8 cellular contexts compared by ENCODE assay signal in the genomic region with DNA sequence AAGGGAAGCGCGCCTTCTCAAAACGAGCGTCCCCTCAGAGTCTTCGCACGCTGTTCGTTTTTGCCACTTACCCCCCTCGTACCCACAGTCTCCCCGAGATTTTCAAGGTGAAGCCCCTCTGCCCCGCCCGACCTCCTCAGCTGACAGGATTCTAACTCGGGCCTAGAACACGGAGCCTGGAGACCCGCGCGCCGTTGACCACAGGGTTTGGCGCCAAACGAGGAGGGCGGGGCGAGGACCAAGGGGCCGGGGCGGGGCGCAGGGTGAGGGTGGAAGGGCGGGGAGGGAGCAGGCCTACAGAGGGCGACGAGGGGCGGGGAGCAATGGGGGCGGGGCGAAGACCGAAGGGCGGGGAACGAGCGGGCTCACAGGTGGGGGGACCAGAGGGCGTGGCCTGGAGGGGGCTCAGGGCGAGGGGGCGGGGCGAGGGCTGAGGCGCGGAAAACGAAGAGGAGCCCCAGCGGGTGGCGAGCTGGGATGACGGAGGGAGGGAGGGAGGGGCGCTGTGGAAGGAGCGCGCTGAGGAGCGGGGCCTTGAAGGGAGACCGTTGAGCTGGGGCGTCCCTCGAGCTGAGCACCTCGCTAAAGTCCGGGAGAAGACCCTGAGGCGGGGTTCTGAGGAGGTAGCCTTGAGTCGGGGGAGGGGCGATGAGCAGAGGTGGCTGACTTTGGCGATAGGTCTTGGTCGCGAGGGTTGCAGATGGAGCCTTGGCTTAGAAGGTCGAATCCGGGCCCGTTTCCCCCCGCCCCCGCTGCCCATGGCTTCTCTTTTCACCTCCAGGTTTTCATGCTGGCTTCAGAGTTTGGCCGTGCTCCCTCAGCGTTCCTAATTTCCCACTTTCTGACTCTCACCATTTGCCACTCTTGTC. TPM values are rescaled to one million over a fixed set of nuclear protein-coding genes. Genes with fewer than 3 reads are reported as not detected.
DNase-seq lines count a peak whose midpoint lies in the region; ATAC-seq and TF ChIP-seq lines count a peak whose summit lies in the region.

DMC1 (minus strand) TSS at position 212 of the 869 bp plus-strand sequence. CDS start 1,927 bp downstream, outside the sequence.

- H3K27me3 Mint-ChIP-seq in CD8-positive, alpha-beta T cell (ENCODE audit: low read depth) = no peaks in the 10 kb centered on the region
- H3K27me3 Mint-ChIP-seq in T-helper 1 cell treated with Interleukin-12 subunit alpha and Interleukin-12 subunit beta and Interleukin-4 antibody, amounts not matched to agents 30 μg/mL and 1 μg/mL, for 36 hours (ENCODE audit: low read depth) = no peaks in the 10 kb centered on the region

- H3K36me3 ChIP-seq in CD8-positive, alpha-beta T cell (ENCODE audit: insufficient read depth, low read length) = no peaks in the 10 kb centered on the region
- H3K36me3 ChIP-seq in adrenal gland (replicated peaks in 1 of 2) (no peaks in the 10 kb centered on the region), heart right ventricle (no peaks in the 10 kb centered on the region), tibial nerve (no peaks in the 10 kb centered on the region)

- TF ChIP-seq POLR2A in adrenal gland (IDR thresholded peaks at IDR 0.05) (peak in 1 of 2 donors; percentile 21), tibial nerve (IDR thresholded peaks at IDR 0.05) (peak; percentile 27 to 62)

- H3K4me1 ChIP-seq in CD8-positive, alpha-beta T cell (ENCODE audit: insufficient read depth, low read length) = peaks cover 15% of the 10 kb centered on the region
- H3K4me1 ChIP-seq in adrenal gland (replicated peaks in 1 of 2) (peaks cover 0 to 11% of the 10 kb centered on the region in 2 donors), heart right ventricle (peaks cover 2 to 35% (median 19%) of the 10 kb centered on the region in 9 donors), tibial nerve (peaks cover 0 to 45% (median 11%) of the 10 kb centered on the region in 4 donors)

- intact Hi-C loops in CD8-positive, alpha-beta T cell (cut with DNase I, micrococcal nuclease) = loop anchor here (1.0 to 5.0 kb wide), 15 partner anchors 38 to 513 kb away; partner anchors contain the start of genes CBY1 (in 2 of the 2), DDX17 (in 2 of the 2), FAM227A (in 2 of the 2) and PICK1 (in 2 of the 2)
- intact Hi-C loops in adrenal gland (cut with DNase I) = loop anchor here (5.0 to 10.0 kb wide), 2 partner anchors 505 to 518 kb away; no protein-coding TSS in a partner anchor
- intact Hi-C loops in heart right ventricle (cut with DNase I) = loop anchor here (2.0 to 10.0 kb wide), 13 partner anchors 63 to 518 kb away; partner anchors contain the start of genes DDX17 (in 6 of the 10) and PICK1 (in 1 of the 10)

- H3K4me1 Mint-ChIP-seq in CD8-positive, alpha-beta T cell (ENCODE audit: low read depth) = peaks cover 17% of the 10 kb centered on the region
- H3K4me1 Mint-ChIP-seq in T-helper 1 cell treated with Interleukin-12 subunit alpha and Interleukin-12 subunit beta and Interleukin-4 antibody, amounts not matched to agents 30 μg/mL and 1 μg/mL, for 36 hours (ENCODE audit: low read depth) = peaks cover 18% of the 10 kb centered on the region

- peak; percentile 89 to 99 (median 97) for DNase-seq in CD8-positive, alpha-beta T cell
- DNase-seq in NCI-H1105 (lab: John Stamatoyannopoulos, UW) = peak; percentile 91
- DNase-seq in adrenal gland = peak; percentile 87 to 95 (median 93)
- DNase-seq in heart right ventricle = peak; percentile 94 to 97
- peak; percentile 73 for DNase-seq in pons (ENCODE audit: low spot score)
- DNase-seq in tibial nerve (ENCODE audit: low spot score in 2 of 2) = peak; percentile 91 to 92

- no peaks in the 10 kb centered on the region for H3K9me3 Mint-ChIP-seq in CD8-positive, alpha-beta T cell
- H3K9me3 Mint-ChIP-seq in T-helper 1 cell treated with Interleukin-12 subunit alpha and Interleukin-12 subunit beta and Interleukin-4 antibody, amounts not matched to agents 30 μg/mL and 1 μg/mL, for 36 hours = no peaks in the 10 kb centered on the region

- CTCF ChIA-PET in CD8-positive, alpha-beta T cell (lab: Charles Lee) = interaction anchor here (1.1 to 1.9 kb wide), 2 partner anchors 7 to 18 kb away, joined by 3 to 4 read pairs; no protein-coding TSS in a partner anchor

- peak within 1 kb of the TSS; percentile 78 for H3K27ac Mint-ChIP-seq in CD8-positive, alpha-beta T cell
- peak within 1 kb of the TSS; percentile 92 for H3K27ac Mint-ChIP-seq in T-helper 1 cell treated with Interleukin-12 subunit alpha and Interleukin-12 subunit beta and Interleukin-4 antibody, amounts not matched to agents 30 μg/mL and 1 μg/mL, for 36 hours

- no peaks in the 10 kb centered on the region for H3K9me3 ChIP-seq in CD8-positive, alpha-beta T cell (ENCODE audit: low read length)
- H3K9me3 ChIP-seq in adrenal gland (replicated peaks in 1 of 3) (peaks cover 0 to 7% (median 0%) of the 10 kb centered on the region in 3 donors), heart right ventricle (no peaks in the 10 kb centered on the region), tibial nerve (no peaks in the 10 kb centered on the region)

- peak within 1 kb of the TSS; percentile 87 for H3K4me3 Mint-ChIP-seq in CD8-positive, alpha-beta T cell
- H3K4me3 Mint-ChIP-seq in T-helper 1 cell treated with Interleukin-12 subunit alpha and Interleukin-12 subunit beta and Interleukin-4 antibody, amounts not matched to agents 30 μg/mL and 1 μg/mL, for 36 hours = peak within 1 kb of the TSS; percentile 90

- POLR2A ChIA-PET in CD8-positive, alpha-beta T cell (lab: Charles Lee) = interaction anchor here (1.0 kb wide), 1 partner anchor 111 kb away, joined by 3 read pairs; the partner anchor contains the start of gene TOMM22

- peak within 1 kb of the TSS; percentile 42 for H3K27ac ChIP-seq in CD8-positive, alpha-beta T cell (ENCODE audit: low read depth, low read length)
- H3K27ac ChIP-seq in adrenal gland (peak within 1 kb of the TSS in 2 of 5 donors; percentile 55 to 82), heart right ventricle (peak within 1 kb of the TSS; percentile 68 to 90 (median 80)), tibial nerve (peak within 1 kb of the TSS; percentile 82 to 95 (median 92))

- ATAC-seq in CD8-positive, alpha-beta T cell = peak; percentile 97
- ATAC-seq in GM21737 (IDR thresholded peaks at IDR 0.05; ENCODE audit: unreplicated experiment) = peak; percentile 65
- ATAC-seq in heart right ventricle = peak; percentile 96 to 98 (median 96)

- H3K27me3 ChIP-seq in CD8-positive, alpha-beta T cell (ENCODE audit: insufficient read depth, low read length) = no peaks in the 10 kb centered on the region
- H3K27me3 ChIP-seq in adrenal gland = no peaks in the 10 kb centered on the region
- H3K27me3 ChIP-seq in heart right ventricle = peaks cover 0 to 44% (median 0%) of the 10 kb centered on the region in 7 donors
- H3K27me3 ChIP-seq in tibial nerve = no peaks in the 10 kb centered on the region

- no peak for TF ChIP-seq CTCF in CD8-positive, alpha-beta T cell (IDR thresholded peaks at IDR 0.05)
- no peak for TF ChIP-seq CTCF in adrenal gland (IDR thresholded peaks at IDR 0.05)
- peak in 1 of 9 donors; percentile 11 for TF ChIP-seq CTCF in heart right ventricle (IDR thresholded peaks at IDR 0.05)
- peak in 1 of 5 experiments; percentile 18 for TF ChIP-seq CTCF in tibial nerve (IDR thresholded peaks at IDR 0.05)

- no peaks in the 10 kb centered on the region for H3K36me3 Mint-ChIP-seq in CD8-positive, alpha-beta T cell
- peaks cover 2% of the 10 kb centered on the region for H3K36me3 Mint-ChIP-seq in T-helper 1 cell treated with Interleukin-12 subunit alpha and Interleukin-12 subunit beta and Interleukin-4 antibody, amounts not matched to agents 30 μg/mL and 1 μg/mL, for 36 hours (ENCODE audit: low read depth)

- TF ChIP-seq EP300 in tibial nerve (IDR thresholded peaks at IDR 0.05) = peak in 1 of 2 donors; percentile 73

- H3K4me3 ChIP-seq in CD8-positive, alpha-beta T cell (ENCODE audit: low read depth, low read length) = peak within 1 kb of the TSS; percentile 64
- H3K4me3 ChIP-seq in adrenal gland (peak within 1 kb of the TSS in 2 of 4 donors; percentile 52 to 64), heart right ventricle (peak within 1 kb of the TSS; percentile 43 to 78 (median 66)), tibial nerve (peak within 1 kb of the TSS; percentile 51 to 73 (median 70))

- 2 to 3% (median 3%) methylated on average over 31 to 65 of the region's 66 CpGs for WGBS in adrenal gland, 4 donors
- WGBS in heart right ventricle, 2 donors = 1% methylated on average over 58 to 65 of the region's 66 CpGs
- WGBS in tibial nerve, 2 donors = 1 to 2% methylated on average over 40 to 41 of the region's 66 CpGs

RNA-seq across cellular contexts. Expression of gene DMC1, which starts in this region (rescaled TPM):
- total RNA-seq in CD8-positive, alpha-beta T cell = under 1 TPM in 1 of 2 experiments, not detected in 1; 0.27 TPM
- total RNA-seq in adrenal gland (10 to 100 TPM in 1 of 8 donors, under 1 TPM in 5, not detected in 2; 0.11 to 28.9 (median 0.74) TPM), heart right ventricle (1 to 10 TPM in 8 of 10 donors, under 1 TPM in 2; 0.40 to 3.2 (median 1.4) TPM), tibial nerve (10 to 100 TPM in 1 of 4 donors, 1 to 10 TPM in 3; 2.1 to 10.8 (median 4.5) TPM)
- polyA plus RNA-seq in adrenal gland (under 1 TPM; 0.08 to 0.22 (median 0.13) TPM), heart right ventricle (under 1 TPM; 0.12 to 0.15 TPM)

Comparison
In these comparisons a context has a peak if more than half of its experiments do, and no peak if none do; other contexts are left out.
1. Peak in DNase-seq, ATAC-seq, H3K4me3 ChIP-seq and H3K27ac ChIP-seq in CD8-positive, alpha-beta T cell; RNA of the gene not detected or under 1 TPM.